8 cellular contexts compared by ENCODE assay signal in genomic region chr2:30113617-30114293, GRCh38. TPM values are rescaled to one million over a fixed set of nuclear protein-coding genes. Genes with fewer than 3 reads are reported as not detected.
DNase-seq lines count a peak whose midpoint lies in the region; ATAC-seq and TF ChIP-seq lines count a peak whose summit lies in the region.

No MANE protein-coding gene starts in this region.

- intact Hi-C loops in testis (cut with DNase I; ENCODE audit: low total_unique reads): no loop called here

- H3K9me3 ChIP-seq in CD4-positive, CD25-positive, alpha-beta regulatory T cell (ENCODE audit: control insufficient read depth in 2 of 2, low read length in 2 of 2): no peaks in the 10 kb centered on the region
- H3K9me3 ChIP-seq in osteoblast (ENCODE audit: low read depth, low read length) (no peaks in the 10 kb centered on the region), testis (no peaks in the 10 kb centered on the region)

- H3K4me1 Mint-ChIP-seq in CD4-positive, CD25-positive, alpha-beta regulatory T cell: peaks cover 0 to 8% (median 1%) of the 10 kb centered on the region in 4 donors

- peaks cover 0 to 1% (median 0%) of the 10 kb centered on the region in 7 donors for H3K9me3 Mint-ChIP-seq in CD4-positive, CD25-positive, alpha-beta regulatory T cell

- DNase-seq in CD4-positive, CD25-positive, alpha-beta regulatory T cell: no peak
- peak; percentile 88 for DNase-seq in RKO (ENCODE audit: low spot score)
- DNase-seq in epidermal melanocyte (ENCODE audit: insufficient read length, low spot score): peak; percentile 64
- peak; percentile 96 for DNase-seq in osteoblast (ENCODE audit: insufficient read length, low spot score, missing footprints)
- no peak for DNase-seq in activated CD4-positive, alpha-beta T cell treated with anti-CD3 and anti-CD28 coated beads for 1 hour
- no peak for DNase-seq in testis
- DNase-seq in NCI-H526 (lab: John Stamatoyannopoulos, UW): no peak
- DNase-seq in stimulated activated CD4-positive, alpha-beta T cell treated with anti-CD3 and anti-CD28 coated beads, Interleukin-12 subunit alpha, Interleukin-12 subunit beta, amount 100 ng/mL, for 4 hours: no peak

- no peaks in the 10 kb centered on the region for H3K36me3 ChIP-seq in CD4-positive, CD25-positive, alpha-beta regulatory T cell (ENCODE audit: control insufficient read depth, insufficient read depth, low read length)
- H3K36me3 ChIP-seq in osteoblast (ENCODE audit: insufficient read depth, low read length) (no peaks in the 10 kb centered on the region), testis (ENCODE audit: low read depth, missing control alignments) (no peaks in the 10 kb centered on the region)

- no peaks in the 10 kb centered on the region for H4K20me1 ChIP-seq in osteoblast (ENCODE audit: insufficient read depth, low read length)

- H3K27ac Mint-ChIP-seq in CD4-positive, CD25-positive, alpha-beta regulatory T cell: peak overlapping the region; percentile 46 to 82 (median 53)

- no peak for TF ChIP-seq CTCF in osteoblast (IDR thresholded peaks at IDR 0.05; ENCODE audit: extremely low read depth, low read depth, low read length)
- TF ChIP-seq CTCF in testis (IDR thresholded peaks at IDR 0.05): no peak

- H3K36me3 Mint-ChIP-seq in CD4-positive, CD25-positive, alpha-beta regulatory T cell: no peaks in the 10 kb centered on the region

- no peak overlapping the region for H3K27ac ChIP-seq in CD4-positive, CD25-positive, alpha-beta regulatory T cell (ENCODE audit: insufficient read depth, low read length, poor library complexity, severe bottlenecking)
- H3K27ac ChIP-seq in osteoblast (ENCODE audit: low read depth, low read length): peak overlapping the region; percentile 74
- no peak overlapping the region for H3K27ac ChIP-seq in testis

- H3K27me3 ChIP-seq in CD4-positive, CD25-positive, alpha-beta regulatory T cell (ENCODE audit: control insufficient read depth, insufficient read depth, low read length): no peaks in the 10 kb centered on the region
- peaks cover 23% of the 10 kb centered on the region for H3K27me3 ChIP-seq in osteoblast (ENCODE audit: insufficient read depth, low read length)
- H3K27me3 ChIP-seq in testis: no peaks in the 10 kb centered on the region

- 78 to 87% methylated on average over 5 of the region's 5 CpGs for WGBS in testis, 2 donors

- H3K79me2 ChIP-seq in osteoblast (ENCODE audit: insufficient read depth, low read length): no peaks in the 10 kb centered on the region

- peak overlapping the region; percentile 58 for H3K4me2 ChIP-seq in osteoblast (ENCODE audit: insufficient read depth, low read length)

- no peak overlapping the region for H3K4me3 Mint-ChIP-seq in CD4-positive, CD25-positive, alpha-beta regulatory T cell

- H3K4me1 ChIP-seq in CD4-positive, CD25-positive, alpha-beta regulatory T cell (ENCODE audit: control insufficient read depth, insufficient read depth, low read length, poor library complexity, severe bottlenecking): no peaks in the 10 kb centered on the region
- H3K4me1 ChIP-seq in osteoblast (ENCODE audit: insufficient read depth, low read length) (peaks cover 26% of the 10 kb centered on the region), testis (no peaks in the 10 kb centered on the region)

- H3K4me3 ChIP-seq in CD4-positive, CD25-positive, alpha-beta regulatory T cell (ENCODE audit: low read depth, low read length): no peak overlapping the region
- no peak overlapping the region for H3K4me3 ChIP-seq in osteoblast (ENCODE audit: insufficient read depth, low read length)
- H3K4me3 ChIP-seq in testis: no peak overlapping the region

- peak overlapping the region; percentile 3 for H2AFZ ChIP-seq in osteoblast (ENCODE audit: low read length)

- no peak for TF ChIP-seq POLR2A in testis (IDR thresholded peaks at IDR 0.05)

- ATAC-seq in CD4-positive, CD25-positive, alpha-beta regulatory T cell (ENCODE audit: low read depth in 2 of 2): no peak

- H3K27me3 Mint-ChIP-seq in CD4-positive, CD25-positive, alpha-beta regulatory T cell: peaks cover 14% of the 10 kb centered on the region

RNA-seq across cellular contexts. Expression of gene YPEL5, which starts 33.1 kb away (rescaled TPM):
- 616 TPM for total RNA-seq in CD4-positive, CD25-positive, alpha-beta regulatory T cell
- 100 to 1,000 TPM; 158 to 192 (median 168) TPM for polyA plus RNA-seq in CD4-positive, CD25-positive, alpha-beta regulatory T cell
- total RNA-seq in osteoblast (92.3 and 94.6 TPM in 2 replicates), testis (100 to 1,000 TPM; 131 to 181 TPM)
- polyA plus RNA-seq in testis (ENCODE audit: insufficient read depth, low read depth, low replicate concordance): 189 TPM

Comparison
In these comparisons a context has a peak if more than half of its experiments do, and no peak if none do; other contexts are left out.
1. DNase-seq: peak in RKO (single experiment), epidermal melanocyte (single experiment) and osteoblast (single experiment); none in CD4-positive, CD25-positive, alpha-beta regulatory T cell (0 of 3), activated CD4-positive, alpha-beta T cell treated with anti-CD3 and anti-CD28 coated beads for 1 hour (single experiment), testis (single experiment), NCI-H526 (0 of 2) and stimulated activated CD4-positive, alpha-beta T cell treated with anti-CD3 and anti-CD28 coated beads, Interleukin-12 subunit alpha, Interleukin-12 subunit beta, amount 100 ng/mL, for 4 hours (single experiment).